ENCODE assay signal across 15 cellular contexts in the genomic region with DNA sequence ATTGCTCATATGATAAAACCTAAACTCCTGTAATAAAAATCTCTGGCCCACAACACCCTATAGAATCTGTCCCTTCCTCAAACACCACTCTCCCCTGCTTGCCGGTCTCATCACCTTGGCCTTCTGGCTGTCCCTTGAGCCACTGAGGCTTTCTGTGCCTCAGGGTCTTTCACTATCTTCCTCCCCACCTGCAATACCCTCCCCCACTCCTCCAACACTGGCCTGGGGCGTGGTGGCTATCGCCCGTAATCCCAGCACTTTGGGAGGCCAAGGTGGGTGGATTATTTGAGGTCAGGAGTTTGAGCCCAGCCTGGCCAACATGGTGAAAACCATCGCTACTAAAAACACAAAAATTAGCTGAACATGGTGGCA. TPM values are rescaled to one million over a fixed set of nuclear protein-coding genes. Genes with fewer than 3 reads are reported as not detected.
DNase-seq lines count a peak whose midpoint lies in the region; ATAC-seq and TF ChIP-seq lines count a peak whose summit lies in the region.
"Had no signal": no experiment of that assay in that cellular context is flagged by ENCODE, and none has a peak within 500 bp of the region (broad histone marks: within the 10 kb centered on the region; RNA-seq: fewer than 3 reads in every experiment).

No MANE protein-coding gene starts in this region.

- TF ChIP-seq POLR2A in erythroblast (IDR thresholded peaks at IDR 0.05; ENCODE audit: low read length), result no peak

- peak overlapping the region; percentile 80 for H3K9ac ChIP-seq in Karpas-422 (ENCODE audit: low read length)

- H3K27ac ChIP-seq in CD4-positive, CD25-positive, alpha-beta regulatory T cell (ENCODE audit: insufficient read depth, low read length, poor library complexity, severe bottlenecking), result peak overlapping the region; percentile 95
- peak overlapping the region; percentile 100 for H3K27ac ChIP-seq in Karpas-422 (ENCODE audit: low read length)
- no peak overlapping the region for H3K27ac ChIP-seq in psoas muscle

- no peak overlapping the region for H2AFZ ChIP-seq in Karpas-422 (ENCODE audit: low read length)

- DNase-seq in CD4-positive, CD25-positive, alpha-beta regulatory T cell, result no peak
- DNase-seq in Karpas-422, result peak; percentile 64
- DNase-seq in activated naive CD8-positive, alpha-beta T cell treated with anti-CD3 and anti-CD28 coated beads, Interleukin-2, amount 10 ng/mL, durations not matched to agents 7 days and 5 days, result no peak
- no peak for DNase-seq in natural killer cell
- no peak for DNase-seq in psoas muscle
- DNase-seq in erythroblast (lab: John Stamatoyannopoulos, UW), result no peak
- DNase-seq: Kasumi-1, NCI-H1694, NCI-H69, SHP77 treated with DMSO at 0.1 percent for 48 hours had no signal

- intact Hi-C loops in natural killer cell (cut with micrococcal nuclease), result no loop called here
- intact Hi-C loops in psoas muscle (cut with DNase I), result no loop called here

- H3K27me3 Mint-ChIP-seq in CD4-positive, CD25-positive, alpha-beta regulatory T cell, result peaks cover 4% of the 10 kb centered on the region
- H3K27me3 Mint-ChIP-seq in activated naive CD8-positive, alpha-beta T cell treated with anti-CD3 and anti-CD28 coated beads, Interleukin-2, amount 10 ng/mL, durations not matched to agents 7 days and 5 days, result no peaks in the 10 kb centered on the region
- no peaks in the 10 kb centered on the region for H3K27me3 Mint-ChIP-seq in natural killer cell (ENCODE audit: low read depth in 2 of 2)

- peaks cover 13% of the 10 kb centered on the region for H3K79me2 ChIP-seq in Karpas-422 (ENCODE audit: low read length)

- no peaks in the 10 kb centered on the region for H4K20me1 ChIP-seq in Karpas-422 (ENCODE audit: insufficient read depth, low read depth, low read length)

- no peak for ATAC-seq in CD4-positive, CD25-positive, alpha-beta regulatory T cell (ENCODE audit: low read depth in 2 of 2)
- no peak for ATAC-seq in activated naive CD8-positive, alpha-beta T cell treated with anti-CD3 and anti-CD28 coated beads, Interleukin-2, amount 10 ng/mL, durations not matched to agents 7 days and 5 days (ENCODE audit: low read depth)
- ATAC-seq in natural killer cell, result no peak
- ATAC-seq in psoas muscle, result no peak
- ATAC-seq in GM18511 (IDR thresholded peaks at IDR 0.05; ENCODE audit: unreplicated experiment), result no peak

- H3K4me3 ChIP-seq in CD4-positive, CD25-positive, alpha-beta regulatory T cell (ENCODE audit: low read depth, low read length), result peak overlapping the region; percentile 51
- no peak overlapping the region for H3K4me3 ChIP-seq in Karpas-422 (ENCODE audit: low read length)
- H3K4me3 ChIP-seq in psoas muscle, result no peak overlapping the region

- H3K27ac Mint-ChIP-seq in CD4-positive, CD25-positive, alpha-beta regulatory T cell, result peak overlapping the region; percentile 94 to 100 (median 99)
- H3K27ac Mint-ChIP-seq in activated naive CD8-positive, alpha-beta T cell treated with anti-CD3 and anti-CD28 coated beads, Interleukin-2, amount 10 ng/mL, durations not matched to agents 7 days and 5 days, result peak overlapping the region; percentile 99
- H3K27ac Mint-ChIP-seq in natural killer cell, result peak overlapping the region; percentile 97 to 98

- H3K36me3 ChIP-seq in CD4-positive, CD25-positive, alpha-beta regulatory T cell (ENCODE audit: control insufficient read depth, insufficient read depth, low read length), result no peaks in the 10 kb centered on the region
- H3K36me3 ChIP-seq in Karpas-422 (ENCODE audit: insufficient read depth, low read length) (no peaks in the 10 kb centered on the region; the same call in 1 of the 2 replicates), psoas muscle (ENCODE audit: insufficient read depth in 1 of 2, low read depth in 1 of 2) (no peaks in the 10 kb centered on the region)

- peaks cover 82% of the 10 kb centered on the region for H3K4me1 ChIP-seq in CD4-positive, CD25-positive, alpha-beta regulatory T cell (ENCODE audit: control insufficient read depth, insufficient read depth, low read length, poor library complexity, severe bottlenecking)
- H3K4me1 ChIP-seq in Karpas-422 (ENCODE audit: low read length) (peaks cover 91% of the 10 kb centered on the region), psoas muscle (peaks cover 18% of the 10 kb centered on the region)

- H3K36me3 Mint-ChIP-seq in CD4-positive, CD25-positive, alpha-beta regulatory T cell, result no peaks in the 10 kb centered on the region
- peaks cover 7% of the 10 kb centered on the region for H3K36me3 Mint-ChIP-seq in activated naive CD8-positive, alpha-beta T cell treated with anti-CD3 and anti-CD28 coated beads, Interleukin-2, amount 10 ng/mL, durations not matched to agents 7 days and 5 days
- H3K36me3 Mint-ChIP-seq in natural killer cell, result no peaks in the 10 kb centered on the region

- peak overlapping the region; percentile 94 to 98 (median 96) for H3K4me3 Mint-ChIP-seq in CD4-positive, CD25-positive, alpha-beta regulatory T cell
- H3K4me3 Mint-ChIP-seq in activated naive CD8-positive, alpha-beta T cell treated with anti-CD3 and anti-CD28 coated beads, Interleukin-2, amount 10 ng/mL, durations not matched to agents 7 days and 5 days, result peak overlapping the region; percentile 78
- H3K4me3 Mint-ChIP-seq in natural killer cell, result peak overlapping the region; percentile 47

- peak overlapping the region; percentile 68 for H3K4me2 ChIP-seq in Karpas-422 (ENCODE audit: low read depth, low read length, poor library complexity, severe bottlenecking)

- H3K9me3 ChIP-seq in CD4-positive, CD25-positive, alpha-beta regulatory T cell (ENCODE audit: control insufficient read depth in 2 of 2, low read length in 2 of 2), result no peaks in the 10 kb centered on the region
- H3K9me3 ChIP-seq in Karpas-422 (ENCODE audit: low read length), result no peaks in the 10 kb centered on the region
- no peaks in the 10 kb centered on the region for H3K9me3 ChIP-seq in psoas muscle

- no peaks in the 10 kb centered on the region for H3K27me3 ChIP-seq in CD4-positive, CD25-positive, alpha-beta regulatory T cell (ENCODE audit: control insufficient read depth, insufficient read depth, low read length)
- H3K27me3 ChIP-seq in Karpas-422 (ENCODE audit: low read length) (no peaks in the 10 kb centered on the region), psoas muscle (ENCODE audit: insufficient read depth in 3 of 3, low read length in 2 of 3) (no peaks in the 10 kb centered on the region)

- no peak for TF ChIP-seq CTCF in natural killer cell (IDR thresholded peaks at IDR 0.05)
- no peak for TF ChIP-seq CTCF in psoas muscle (IDR thresholded peaks at IDR 0.05)

- no peaks in the 10 kb centered on the region for H3K9me2 ChIP-seq in Karpas-422 (replicated peaks; ENCODE audit: insufficient read depth, low read length)

- 93 to 94% (median 94%) methylated on average over 5 of the region's 5 CpGs for WGBS in psoas muscle, 3 donors

- peaks cover 23 to 78% (median 62%) of the 10 kb centered on the region in 4 donors for H3K4me1 Mint-ChIP-seq in CD4-positive, CD25-positive, alpha-beta regulatory T cell
- H3K4me1 Mint-ChIP-seq in activated naive CD8-positive, alpha-beta T cell treated with anti-CD3 and anti-CD28 coated beads, Interleukin-2, amount 10 ng/mL, durations not matched to agents 7 days and 5 days, result peaks cover 61% of the 10 kb centered on the region
- H3K4me1 Mint-ChIP-seq in natural killer cell, result peaks cover 55 to 70% of the 10 kb centered on the region in 2 donors

- H3K9me3 Mint-ChIP-seq in CD4-positive, CD25-positive, alpha-beta regulatory T cell, result no peaks in the 10 kb centered on the region
- no peaks in the 10 kb centered on the region for H3K9me3 Mint-ChIP-seq in activated naive CD8-positive, alpha-beta T cell treated with anti-CD3 and anti-CD28 coated beads, Interleukin-2, amount 10 ng/mL, durations not matched to agents 7 days and 5 days
- no peaks in the 10 kb centered on the region for H3K9me3 Mint-ChIP-seq in natural killer cell

- POLR2A ChIA-PET in activated naive CD8-positive, alpha-beta T cell treated with anti-CD3 and anti-CD28 coated beads, Interleukin-2, amount 10 ng/mL, durations not matched to agents 7 days and 5 days (lab: Charles Lee), result interaction anchor here (0.6 to 21.9 kb wide), 6 partner anchors 14 to 226 kb away, joined by 3 to 709 read pairs (median 4); no protein-coding TSS in a partner anchor

RNA-seq across cellular contexts. Expression of a gene that starts 3.3 kb away (rescaled TPM):
- total RNA-seq in CD4-positive, CD25-positive, alpha-beta regulatory T cell, result 257 TPM
- polyA plus RNA-seq in CD4-positive, CD25-positive, alpha-beta regulatory T cell, result 100 to 1,000 TPM; 131 to 151 (median 141) TPM
- total RNA-seq in Karpas-422 (2014; rRNA removed; shearing (Covaris generic); ENCODE audit: low replicate concordance), result 172 and 306 TPM in 2 replicates
- 100 to 1,000 TPM; 269 to 281 TPM for total RNA-seq in activated naive CD8-positive, alpha-beta T cell treated with anti-CD3 and anti-CD28 coated beads, Interleukin-2, amount 10 ng/mL, durations not matched to agents 7 days and 5 days
- 100 to 1,000 TPM; 282 to 334 (median 287) TPM for total RNA-seq in natural killer cell
- 10 to 100 TPM; 15.5 to 23.8 (median 17.9) TPM for total RNA-seq in psoas muscle
- polyA plus RNA-seq in psoas muscle, result 10 to 100 TPM; 12.2 to 29.6 (median 15.1) TPM

RNA-seq across cellular contexts. Expression of a gene that starts 29.9 kb away (rescaled TPM):
- not detected for total RNA-seq in CD4-positive, CD25-positive, alpha-beta regulatory T cell
- polyA plus RNA-seq in CD4-positive, CD25-positive, alpha-beta regulatory T cell, result not detected
- not detected in 2 replicates for total RNA-seq in Karpas-422 (2014; rRNA removed; shearing (Covaris generic); ENCODE audit: low replicate concordance)
- total RNA-seq in activated naive CD8-positive, alpha-beta T cell treated with anti-CD3 and anti-CD28 coated beads, Interleukin-2, amount 10 ng/mL, durations not matched to agents 7 days and 5 days, result not detected
- total RNA-seq in natural killer cell, result not detected
- not detected for total RNA-seq in psoas muscle
- under 1 TPM in 1 of 3 donors, not detected in 2; 0.03 TPM for polyA plus RNA-seq in psoas muscle
- total RNA-seq: bronchial epithelial cell, glomerular endothelial cell, renal cortical epithelial cell had no signal

RNA-seq across cellular contexts. Expression of a gene that starts 34.0 kb away (rescaled TPM):
- not detected for total RNA-seq in CD4-positive, CD25-positive, alpha-beta regulatory T cell
- not detected for polyA plus RNA-seq in CD4-positive, CD25-positive, alpha-beta regulatory T cell
- total RNA-seq in Karpas-422 (2014; rRNA removed; shearing (Covaris generic); ENCODE audit: low replicate concordance), result 3.3 and 4.3 TPM in 2 replicates
- total RNA-seq in activated naive CD8-positive, alpha-beta T cell treated with anti-CD3 and anti-CD28 coated beads, Interleukin-2, amount 10 ng/mL, durations not matched to agents 7 days and 5 days, result under 1 TPM; 0.36 to 0.37 TPM
- total RNA-seq in natural killer cell (1 to 10 TPM in 1 of 3 donors, under 1 TPM in 2; 0.72 to 1.1 (median 0.94) TPM), psoas muscle (under 1 TPM in 2 of 4 donors, not detected in 2; 0.36 to 0.66 TPM)
- not detected for polyA plus RNA-seq in psoas muscle
- total RNA-seq: renal cortical epithelial cell had no signal
- polyA plus RNA-seq: keratinocyte had no signal

RNA-seq across cellular contexts. Expression of a gene that starts 47.8 kb away (rescaled TPM):
- total RNA-seq in CD4-positive, CD25-positive, alpha-beta regulatory T cell, result 0.35 TPM
- polyA plus RNA-seq in CD4-positive, CD25-positive, alpha-beta regulatory T cell, result not detected
- total RNA-seq in Karpas-422 (2014; rRNA removed; shearing (Covaris generic); ENCODE audit: low replicate concordance), result 5.2 and 7.3 TPM in 2 replicates
- total RNA-seq in activated naive CD8-positive, alpha-beta T cell treated with anti-CD3 and anti-CD28 coated beads, Interleukin-2, amount 10 ng/mL, durations not matched to agents 7 days and 5 days, result under 1 TPM; 0.17 to 0.28 TPM
- under 1 TPM in 2 of 3 donors, not detected in 1; 0.16 to 0.93 TPM for total RNA-seq in natural killer cell
- total RNA-seq in psoas muscle, result under 1 TPM in 1 of 4 donors, not detected in 3; 0.19 TPM
- under 1 TPM in 2 of 3 donors, not detected in 1; 0.03 to 0.04 TPM for polyA plus RNA-seq in psoas muscle
- total RNA-seq: bronchial epithelial cell, glomerular endothelial cell, renal cortical epithelial cell had no signal
- polyA plus RNA-seq: keratinocyte had no signal

RNA-seq across cellular contexts. Expression of a gene that starts 53.3 kb away (rescaled TPM):
- not detected for total RNA-seq in CD4-positive, CD25-positive, alpha-beta regulatory T cell
- polyA plus RNA-seq in CD4-positive, CD25-positive, alpha-beta regulatory T cell, result not detected
- total RNA-seq in Karpas-422 (2014; rRNA removed; shearing (Covaris generic); ENCODE audit: low replicate concordance), result not detected in 2 replicates
- 10 to 100 TPM; 12.0 to 12.4 TPM for total RNA-seq in activated naive CD8-positive, alpha-beta T cell treated with anti-CD3 and anti-CD28 coated beads, Interleukin-2, amount 10 ng/mL, durations not matched to agents 7 days and 5 days
- total RNA-seq in natural killer cell (under 1 TPM in 1 of 3 donors, not detected in 2; 0.33 TPM), psoas muscle (1 to 10 TPM in 1 of 4 donors, under 1 TPM in 1, not detected in 2; 0.11 to 2.4 TPM)
- polyA plus RNA-seq in psoas muscle, result 1 to 10 TPM in 1 of 3 donors, under 1 TPM in 2; 0.14 to 3.0 (median 0.61) TPM
- total RNA-seq: renal cortical epithelial cell had no signal
